ENCODE assay signal across 8 cellular contexts in genomic region chr7:100345288-100345672, GRCh38. TPM values are rescaled to one million over a fixed set of nuclear protein-coding genes. Genes with fewer than 3 reads are reported as not detected.
A peak's percentile ranks its signal among the peaks of the same experiment; 100 is the strongest.
DNase-seq lines count a peak whose midpoint lies in the region; ATAC-seq and TF ChIP-seq lines count a peak whose summit lies in the region.
"Not testable (repeated sequence)": the region's sequence is repeated elsewhere in the genome, so short reads cannot be mapped to it uniquely, and the experiment has no call there.

No MANE protein-coding gene starts in this region.

- peak; percentile 30 to 44 for ATAC-seq in CD4-positive, CD25-positive, alpha-beta regulatory T cell (ENCODE audit: low read depth in 2 of 2)
- ATAC-seq in GM19397 (IDR thresholded peaks at IDR 0.05; ENCODE audit: unreplicated experiment) (peak; percentile 33), HG03196 (IDR thresholded peaks at IDR 0.05; ENCODE audit: unreplicated experiment) (peak; percentile 35), left lobe of liver (peak; percentile 56)

- H3K4me1 ChIP-seq in CD4-positive, CD25-positive, alpha-beta regulatory T cell (ENCODE audit: control insufficient read depth, insufficient read depth, low read length, poor library complexity, severe bottlenecking) = peaks cover 17% of the 10 kb centered on the region

- peak overlapping the region; percentile 91 to 99 (median 97) for H3K27ac Mint-ChIP-seq in CD4-positive, CD25-positive, alpha-beta regulatory T cell

- not testable (repeated sequence) for H3K4me3 ChIP-seq in CD4-positive, CD25-positive, alpha-beta regulatory T cell (ENCODE audit: low read depth, low read length); cardiac fibroblast (replicated peaks in 1 of 2; ENCODE audit: low read depth in 2 of 2, low read length in 2 of 2)

- H3K27me3 Mint-ChIP-seq in CD4-positive, CD25-positive, alpha-beta regulatory T cell = not testable (repeated sequence)

- peak overlapping the region; percentile 23 to 85 (median 55) for H3K4me3 Mint-ChIP-seq in CD4-positive, CD25-positive, alpha-beta regulatory T cell

- peak; percentile 35 for TF ChIP-seq CTCF in cardiac fibroblast (IDR thresholded peaks at IDR 0.05; ENCODE audit: low read depth, low read length)

- H3K9me3 Mint-ChIP-seq in CD4-positive, CD25-positive, alpha-beta regulatory T cell = not testable (repeated sequence)

- peaks cover 36% of the 10 kb centered on the region for H3K36me3 ChIP-seq in CD4-positive, CD25-positive, alpha-beta regulatory T cell (ENCODE audit: control insufficient read depth, insufficient read depth, low read length)

- H3K9me3 ChIP-seq in CD4-positive, CD25-positive, alpha-beta regulatory T cell (ENCODE audit: control insufficient read depth in 2 of 2, low read length in 2 of 2) = not testable (repeated sequence)

- not testable (repeated sequence) for H3K27me3 ChIP-seq in CD4-positive, CD25-positive, alpha-beta regulatory T cell (ENCODE audit: control insufficient read depth, insufficient read depth, low read length)

- peaks cover 0 to 31% (median 23%) of the 10 kb centered on the region in 4 donors for H3K4me1 Mint-ChIP-seq in CD4-positive, CD25-positive, alpha-beta regulatory T cell

- peak overlapping the region; percentile 83 for H3K27ac ChIP-seq in CD4-positive, CD25-positive, alpha-beta regulatory T cell (ENCODE audit: insufficient read depth, low read length, poor library complexity, severe bottlenecking)

- DNase-seq in CD4-positive, CD25-positive, alpha-beta regulatory T cell = peak; percentile 57 to 64 (median 57)
- DNase-seq in NCI-H748 treated with DMSO at 0.1 percent for 48 hours (lab: John Stamatoyannopoulos, UW) = peak; percentile 39
- DNase-seq in activated CD4-positive, alpha-beta T cell treated with anti-CD3 and anti-CD28 coated beads for 1 hour = peak; percentile 61
- peak; percentile 49 to 68 for DNase-seq in cardiac fibroblast (ENCODE audit: low read depth in 2 of 2)
- DNase-seq in left lobe of liver (ENCODE audit: low spot score) = peak; percentile 79
- DNase-seq in stimulated activated CD4-positive, alpha-beta T cell treated with anti-CD3 and anti-CD28 coated beads, Interleukin-4, amount 100 ng/mL, for 4 hours = peak; percentile 46 to 62

- peaks cover 23% of the 10 kb centered on the region for H3K36me3 Mint-ChIP-seq in CD4-positive, CD25-positive, alpha-beta regulatory T cell

RNA-seq across cellular contexts. Expression of gene PILRB, which starts 12.6 kb away (rescaled TPM):
- 88.0 TPM for total RNA-seq in CD4-positive, CD25-positive, alpha-beta regulatory T cell
- polyA plus RNA-seq in CD4-positive, CD25-positive, alpha-beta regulatory T cell = 1 to 10 TPM; 2.1 to 3.6 (median 2.5) TPM
- total RNA-seq in left lobe of liver = 28.6 TPM

RNA-seq across cellular contexts. Expression of gene PILRA, which starts 28.0 kb away (rescaled TPM):
- 13.2 TPM for total RNA-seq in CD4-positive, CD25-positive, alpha-beta regulatory T cell
- polyA plus RNA-seq in CD4-positive, CD25-positive, alpha-beta regulatory T cell = under 1 TPM in 2 of 4 donors, not detected in 2; 0.17 to 0.39 TPM
- 1.4 TPM for total RNA-seq in left lobe of liver

RNA-seq across cellular contexts. Expression of gene SPDYE3, which starts 37.8 kb away (rescaled TPM):
- total RNA-seq in CD4-positive, CD25-positive, alpha-beta regulatory T cell = not detected
- 1 to 10 TPM; 4.5 to 7.2 (median 6.1) TPM for polyA plus RNA-seq in CD4-positive, CD25-positive, alpha-beta regulatory T cell
- total RNA-seq in left lobe of liver = not detected
